In the genomic region with DNA sequence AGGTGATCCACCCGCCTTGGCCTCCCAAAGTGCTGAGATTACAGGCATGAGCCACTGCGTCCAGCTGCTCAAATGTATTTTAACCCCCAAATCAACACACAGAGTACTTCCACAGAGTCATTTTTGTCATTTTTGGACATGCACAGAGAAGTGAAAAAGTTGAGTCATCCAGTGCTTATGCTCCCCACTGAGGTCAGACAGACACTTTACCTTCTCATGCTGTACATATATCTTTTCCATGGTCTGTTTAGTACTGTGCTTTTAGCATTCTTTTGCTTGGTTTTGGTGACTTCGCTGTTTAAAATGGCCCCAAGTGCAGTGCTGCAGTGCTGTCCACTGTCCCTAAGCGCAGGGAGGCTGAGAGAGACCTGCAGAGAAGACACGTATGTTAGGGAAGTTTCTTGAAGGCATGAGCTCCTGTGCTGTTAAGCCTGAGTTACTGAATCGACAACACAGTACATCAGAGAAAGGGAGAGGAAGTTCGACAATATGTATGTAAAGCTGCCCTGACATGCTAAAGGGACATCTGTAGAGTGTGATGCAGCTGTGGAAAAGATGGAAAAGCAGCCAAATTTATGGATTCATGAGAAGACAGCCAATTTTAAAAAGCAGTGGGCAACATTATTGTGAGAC, we compare ENCODE assay signal across 8 cellular contexts.
A peak's percentile ranks its signal among the peaks of the same experiment; 100 is the strongest.
DNase-seq lines count a peak whose midpoint lies in the region; ATAC-seq and TF ChIP-seq lines count a peak whose summit lies in the region.
"Not testable (repeated sequence)": the region's sequence is repeated elsewhere in the genome, so short reads cannot be mapped to it uniquely, and the experiment has no call there.

No MANE protein-coding gene starts in this region.

- H3K4me1 Mint-ChIP-seq in dendritic cell treated with granulocyte-macrophage colony-stimulating factor and Interleukin-4, amounts not matched to agents 40 ng/mL and 50 ng/mL, for 4 days (ENCODE audit: low read depth), result peaks cover 25% of the 10 kb centered on the region

- H3K27me3 ChIP-seq in GM06990 (replicated peaks; ENCODE audit: control insufficient read depth, insufficient read depth, low read length), result not testable (repeated sequence)

- not testable (repeated sequence) for H3K36me3 ChIP-seq in GM06990 (ENCODE audit: control insufficient read depth, insufficient read depth, low read length)

- not testable (repeated sequence) for H3K9me3 Mint-ChIP-seq in dendritic cell treated with granulocyte-macrophage colony-stimulating factor and Interleukin-4, amounts not matched to agents 40 ng/mL and 50 ng/mL, for 4 days

- H3K36me3 Mint-ChIP-seq in dendritic cell treated with granulocyte-macrophage colony-stimulating factor and Interleukin-4, amounts not matched to agents 40 ng/mL and 50 ng/mL, for 4 days (ENCODE audit: low read depth), result not testable (repeated sequence)

- H3K27ac Mint-ChIP-seq in dendritic cell treated with granulocyte-macrophage colony-stimulating factor and Interleukin-4, amounts not matched to agents 40 ng/mL and 50 ng/mL, for 4 days, result peak overlapping the region; percentile 47

- TF ChIP-seq CTCF in GM06990 (IDR thresholded peaks at IDR 0.05; ENCODE audit: insufficient read depth, low read length, poor library complexity, severe bottlenecking), result not testable (repeated sequence)

- intact Hi-C loops in dendritic cell treated with granulocyte-macrophage colony-stimulating factor and Interleukin-4, amounts not matched to agents 40 ng/mL and 50 ng/mL, for 4 days (cut with micrococcal nuclease), result not testable (repeated sequence)

- not testable (repeated sequence) for H3K4me3 Mint-ChIP-seq in dendritic cell treated with granulocyte-macrophage colony-stimulating factor and Interleukin-4, amounts not matched to agents 40 ng/mL and 50 ng/mL, for 4 days

- DNase-seq in GM06990 (ENCODE audit: extremely low read depth, insufficient read length), result peak; percentile 80
- peak; percentile 15 for DNase-seq in SKM-1 treated with dmso at 0.1 percent for 144 hours (lab: John Stamatoyannopoulos, UW; ENCODE audit: unreplicated experiment)

- not testable (repeated sequence) for H3K27me3 Mint-ChIP-seq in dendritic cell treated with granulocyte-macrophage colony-stimulating factor and Interleukin-4, amounts not matched to agents 40 ng/mL and 50 ng/mL, for 4 days

- ATAC-seq in GM18861 (IDR thresholded peaks at IDR 0.05; ENCODE audit: unreplicated experiment) (peak; percentile 92), GM19463 (IDR thresholded peaks at IDR 0.05; ENCODE audit: unreplicated experiment) (peak; percentile 89), HG02571 (IDR thresholded peaks at IDR 0.05; ENCODE audit: unreplicated experiment) (peak; percentile 82), HG03060 (IDR thresholded peaks at IDR 0.05; ENCODE audit: low read depth, unreplicated experiment) (peak; percentile 80), HG03520 (IDR thresholded peaks at IDR 0.05; ENCODE audit: unreplicated experiment) (peak; percentile 90)

- H3K4me3 ChIP-seq in GM06990 (replicated peaks; ENCODE audit: low read depth, low read length), result not testable (repeated sequence)
